Comparison of ENCODE assay signal across 1 cellular context in genomic region chr19:48403606-48404005, GRCh38.
A peak's percentile ranks its signal among the peaks of the same experiment; 100 is the strongest.
TF ChIP-seq lines count a peak whose summit lies in the region.

No MANE protein-coding gene starts in this region.

TF ChIP-seq in HEK293, 187 proteins besides CTCF, POLR2A, EP300 and RAD21 (continued from another document and continues in another):
- TF ChIP-seq ZNF449 (tag by site-specific recombination; IDR thresholded peaks at IDR 0.05) (no peak), ZNF529 (tag by site-specific recombination; IDR thresholded peaks at IDR 0.05; ENCODE audit: insufficient replicate concordance) (no peak), ZNF677 (tag by site-specific recombination; IDR thresholded peaks at IDR 0.05) (no peak), ZNF692 (tag by site-specific recombination; IDR thresholded peaks at IDR 0.05) (peak; percentile 17; the same call in 1 of the 2 replicates), SCRT2 (tag by site-specific recombination; IDR thresholded peaks at IDR 0.05) (no peak), ZNF580 (tag by site-specific recombination; IDR thresholded peaks at IDR 0.05) (0 out of 2 replicates have a peak, but pooled peaks have one; percentile 7), ZSCAN16 (tag by site-specific recombination; IDR thresholded peaks at IDR 0.05) (no peak), ZNF76 (tag by site-specific recombination; IDR thresholded peaks at IDR 0.05; ENCODE audit: borderline replicate concordance, low read depth) (peak; percentile 89), ZNF701 (tag by site-specific recombination; IDR thresholded peaks at IDR 0.05) (no peak), SP3 (tag by site-specific recombination; IDR thresholded peaks at IDR 0.05) (peak; percentile 65), ZXDB (tag by site-specific recombination; IDR thresholded peaks at IDR 0.05) (peak; percentile 57; the same call in 1 of the 2 replicates), PRDM10 (tag by site-specific recombination; IDR thresholded peaks at IDR 0.05) (peak; percentile 99), ZBTB17 (tag by site-specific recombination; IDR thresholded peaks at IDR 0.05) (peak; percentile 72), KLF7 (tag by site-specific recombination; IDR thresholded peaks at IDR 0.05; ENCODE audit: borderline replicate concordance) (no peak), ZBTB11 (tag by site-specific recombination; conservative IDR thresholded peaks at IDR 0.05; ENCODE audit: low read depth) (peak; percentile 42; the same call in 1 of the 2 replicates), ZNF549 (tag by site-specific recombination; IDR thresholded peaks at IDR 0.05) (no peak), ZNF292 (tag by site-specific recombination; IDR thresholded peaks at IDR 0.05; ENCODE audit: borderline replicate concordance, low read depth) (no peak), ZNF138 (tag by site-specific recombination; IDR thresholded peaks at IDR 0.05; ENCODE audit: borderline replicate concordance) (no peak), ZFP37 (tag by site-specific recombination; IDR thresholded peaks at IDR 0.05) (no peak), HOXA7 (CRISPR knock-in tag; IDR thresholded peaks at IDR 0.05; ENCODE audit: borderline replicate concordance) (no peak), ZNF10 (tag by site-specific recombination; IDR thresholded peaks at IDR 0.05) (no peak)
- TF ChIP-seq, protein P1, sequence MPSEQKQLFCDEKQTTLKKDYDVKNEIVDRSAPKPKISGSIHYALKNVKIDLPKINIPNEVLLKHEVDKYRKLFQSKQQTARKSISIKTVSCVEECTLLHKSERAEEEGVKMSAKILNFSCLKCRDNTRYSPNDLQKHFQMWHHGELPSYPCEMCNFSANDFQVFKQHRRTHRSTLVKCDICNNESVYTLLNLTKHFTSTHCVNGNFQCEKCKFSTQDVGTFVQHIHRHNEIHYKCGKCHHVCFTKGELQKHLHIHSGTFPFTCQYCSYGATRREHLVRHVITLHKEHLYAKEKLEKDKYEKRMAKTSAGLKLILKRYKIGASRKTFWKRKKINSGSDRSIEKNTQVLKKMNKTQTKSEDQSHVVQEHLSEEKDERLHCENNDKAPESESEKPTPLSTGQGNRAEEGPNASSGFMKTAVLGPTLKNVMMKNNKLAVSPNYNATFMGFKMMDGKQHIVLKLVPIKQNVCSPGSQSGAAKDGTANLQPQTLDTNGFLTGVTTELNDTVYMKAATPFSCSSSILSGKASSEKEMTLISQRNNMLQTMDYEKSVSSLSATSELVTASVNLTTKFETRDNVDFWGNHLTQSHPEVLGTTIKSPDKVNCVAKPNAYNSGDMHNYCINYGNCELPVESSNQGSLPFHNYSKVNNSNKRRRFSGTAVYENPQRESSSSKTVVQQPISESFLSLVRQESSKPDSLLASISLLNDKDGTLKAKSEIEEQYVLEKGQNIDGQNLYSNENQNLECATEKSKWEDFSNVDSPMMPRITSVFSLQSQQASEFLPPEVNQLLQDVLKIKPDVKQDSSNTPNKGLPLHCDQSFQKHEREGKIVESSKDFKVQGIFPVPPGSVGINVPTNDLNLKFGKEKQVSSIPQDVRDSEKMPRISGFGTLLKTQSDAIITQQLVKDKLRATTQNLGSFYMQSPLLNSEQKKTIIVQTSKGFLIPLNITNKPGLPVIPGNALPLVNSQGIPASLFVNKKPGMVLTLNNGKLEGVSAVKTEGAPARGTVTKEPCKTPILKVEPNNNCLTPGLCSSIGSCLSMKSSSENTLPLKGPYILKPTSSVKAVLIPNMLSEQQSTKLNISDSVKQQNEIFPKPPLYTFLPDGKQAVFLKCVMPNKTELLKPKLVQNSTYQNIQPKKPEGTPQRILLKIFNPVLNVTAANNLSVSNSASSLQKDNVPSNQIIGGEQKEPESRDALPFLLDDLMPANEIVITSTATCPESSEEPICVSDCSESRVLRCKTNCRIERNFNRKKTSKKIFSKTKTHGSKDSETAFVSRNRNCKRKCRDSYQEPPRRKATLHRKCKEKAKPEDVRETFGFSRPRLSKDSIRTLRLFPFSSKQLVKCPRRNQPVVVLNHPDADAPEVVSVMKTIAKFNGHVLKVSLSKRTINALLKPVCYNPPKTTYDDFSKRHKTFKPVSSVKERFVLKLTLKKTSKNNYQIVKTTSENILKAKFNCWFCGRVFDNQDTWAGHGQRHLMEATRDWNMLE (tag by site-specific recombination; conservative IDR thresholded peaks at IDR 0.05; ENCODE audit: low read depth): no peak; the same call in 1 of the 2 replicates
- TF ChIP-seq, protein P2, sequence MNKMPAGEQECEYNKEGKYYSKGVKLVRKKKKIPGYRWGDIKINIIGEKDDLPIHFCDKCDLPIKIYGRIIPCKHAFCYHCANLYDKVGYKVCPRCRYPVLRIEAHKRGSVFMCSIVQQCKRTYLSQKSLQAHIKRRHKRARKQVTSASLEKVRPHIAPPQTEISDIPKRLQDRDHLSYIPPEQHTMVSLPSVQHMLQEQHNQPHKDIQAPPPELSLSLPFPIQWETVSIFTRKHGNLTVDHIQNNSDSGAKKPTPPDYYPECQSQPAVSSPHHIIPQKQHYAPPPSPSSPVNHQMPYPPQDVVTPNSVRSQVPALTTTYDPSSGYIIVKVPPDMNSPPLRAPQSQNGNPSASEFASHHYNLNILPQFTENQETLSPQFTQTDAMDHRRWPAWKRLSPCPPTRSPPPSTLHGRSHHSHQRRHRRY (tag by site-specific recombination; IDR thresholded peaks at IDR 0.05): no peak
- TF ChIP-seq, protein P3, sequence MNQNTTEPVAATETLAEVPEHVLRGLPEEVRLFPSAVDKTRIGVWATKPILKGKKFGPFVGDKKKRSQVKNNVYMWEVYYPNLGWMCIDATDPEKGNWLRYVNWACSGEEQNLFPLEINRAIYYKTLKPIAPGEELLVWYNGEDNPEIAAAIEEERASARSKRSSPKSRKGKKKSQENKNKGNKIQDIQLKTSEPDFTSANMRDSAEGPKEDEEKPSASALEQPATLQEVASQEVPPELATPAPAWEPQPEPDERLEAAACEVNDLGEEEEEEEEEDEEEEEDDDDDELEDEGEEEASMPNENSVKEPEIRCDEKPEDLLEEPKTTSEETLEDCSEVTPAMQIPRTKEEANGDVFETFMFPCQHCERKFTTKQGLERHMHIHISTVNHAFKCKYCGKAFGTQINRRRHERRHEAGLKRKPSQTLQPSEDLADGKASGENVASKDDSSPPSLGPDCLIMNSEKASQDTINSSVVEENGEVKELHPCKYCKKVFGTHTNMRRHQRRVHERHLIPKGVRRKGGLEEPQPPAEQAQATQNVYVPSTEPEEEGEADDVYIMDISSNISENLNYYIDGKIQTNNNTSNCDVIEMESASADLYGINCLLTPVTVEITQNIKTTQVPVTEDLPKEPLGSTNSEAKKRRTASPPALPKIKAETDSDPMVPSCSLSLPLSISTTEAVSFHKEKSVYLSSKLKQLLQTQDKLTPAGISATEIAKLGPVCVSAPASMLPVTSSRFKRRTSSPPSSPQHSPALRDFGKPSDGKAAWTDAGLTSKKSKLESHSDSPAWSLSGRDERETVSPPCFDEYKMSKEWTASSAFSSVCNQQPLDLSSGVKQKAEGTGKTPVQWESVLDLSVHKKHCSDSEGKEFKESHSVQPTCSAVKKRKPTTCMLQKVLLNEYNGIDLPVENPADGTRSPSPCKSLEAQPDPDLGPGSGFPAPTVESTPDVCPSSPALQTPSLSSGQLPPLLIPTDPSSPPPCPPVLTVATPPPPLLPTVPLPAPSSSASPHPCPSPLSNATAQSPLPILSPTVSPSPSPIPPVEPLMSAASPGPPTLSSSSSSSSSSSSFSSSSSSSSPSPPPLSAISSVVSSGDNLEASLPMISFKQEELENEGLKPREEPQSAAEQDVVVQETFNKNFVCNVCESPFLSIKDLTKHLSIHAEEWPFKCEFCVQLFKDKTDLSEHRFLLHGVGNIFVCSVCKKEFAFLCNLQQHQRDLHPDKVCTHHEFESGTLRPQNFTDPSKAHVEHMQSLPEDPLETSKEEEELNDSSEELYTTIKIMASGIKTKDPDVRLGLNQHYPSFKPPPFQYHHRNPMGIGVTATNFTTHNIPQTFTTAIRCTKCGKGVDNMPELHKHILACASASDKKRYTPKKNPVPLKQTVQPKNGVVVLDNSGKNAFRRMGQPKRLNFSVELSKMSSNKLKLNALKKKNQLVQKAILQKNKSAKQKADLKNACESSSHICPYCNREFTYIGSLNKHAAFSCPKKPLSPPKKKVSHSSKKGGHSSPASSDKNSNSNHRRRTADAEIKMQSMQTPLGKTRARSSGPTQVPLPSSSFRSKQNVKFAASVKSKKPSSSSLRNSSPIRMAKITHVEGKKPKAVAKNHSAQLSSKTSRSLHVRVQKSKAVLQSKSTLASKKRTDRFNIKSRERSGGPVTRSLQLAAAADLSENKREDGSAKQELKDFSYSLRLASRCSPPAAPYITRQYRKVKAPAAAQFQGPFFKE (tag by site-specific recombination; IDR thresholded peaks at IDR 0.05; ENCODE audit: borderline replicate concordance): no peak
- TF ChIP-seq, protein P4, sequence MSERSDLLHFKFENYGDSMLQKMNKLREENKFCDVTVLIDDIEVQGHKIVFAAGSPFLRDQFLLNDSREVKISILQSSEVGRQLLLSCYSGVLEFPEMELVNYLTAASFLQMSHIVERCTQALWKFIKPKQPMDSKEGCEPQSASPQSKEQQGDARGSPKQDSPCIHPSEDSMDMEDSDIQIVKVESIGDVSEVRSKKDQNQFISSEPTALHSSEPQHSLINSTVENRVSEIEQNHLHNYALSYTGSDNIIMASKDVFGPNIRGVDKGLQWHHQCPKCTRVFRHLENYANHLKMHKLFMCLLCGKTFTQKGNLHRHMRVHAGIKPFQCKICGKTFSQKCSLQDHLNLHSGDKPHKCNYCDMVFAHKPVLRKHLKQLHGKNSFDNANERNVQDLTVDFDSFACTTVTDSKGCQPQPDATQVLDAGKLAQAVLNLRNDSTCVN (tag by site-specific recombination; optimal IDR thresholded peaks at IDR 0.05): no peak
